Comparison of ENCODE assay signal across 15 cellular contexts in the genomic region with DNA sequence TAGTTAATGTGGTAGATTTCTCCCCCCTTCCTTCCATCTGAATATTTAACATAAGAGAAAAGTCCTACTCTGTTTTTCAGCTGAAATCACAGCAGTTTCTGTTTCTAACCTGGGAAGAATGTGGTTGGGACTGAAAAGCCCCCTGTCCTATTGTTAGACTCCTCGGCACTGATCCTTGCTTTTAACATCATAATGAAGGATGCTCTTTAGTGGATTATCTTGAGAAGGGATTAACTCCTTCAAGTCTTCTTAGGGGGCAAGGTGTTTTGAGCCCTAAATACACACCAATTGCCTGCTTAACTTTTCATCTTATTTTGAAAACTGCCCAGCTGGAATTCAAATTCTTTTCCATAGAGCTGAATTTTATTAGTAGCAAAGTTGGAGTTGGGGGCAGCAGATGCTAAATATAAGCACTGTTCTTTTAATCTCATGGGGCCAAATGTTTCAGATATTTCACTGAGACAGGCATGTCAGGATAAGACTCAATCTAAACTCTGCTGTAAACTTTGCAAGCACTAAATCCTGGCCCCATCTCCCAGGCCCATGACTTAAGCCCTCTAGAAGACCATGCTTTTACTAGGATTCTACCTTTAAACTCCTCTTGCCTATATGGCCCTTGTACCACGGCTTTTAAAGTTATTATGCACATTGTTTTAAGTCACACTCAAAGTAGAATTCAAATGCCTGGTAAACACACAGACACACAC.
DNase-seq lines count a peak whose midpoint lies in the region; ATAC-seq lines count a peak whose summit lies in the region.
"Had no signal": no experiment of that assay in that cellular context is flagged by ENCODE, and none has a peak within 500 bp of the region (broad histone marks: within the 10 kb centered on the region; RNA-seq: fewer than 3 reads in every experiment).

No MANE protein-coding gene starts in this region.

- no peaks in the 10 kb centered on the region; the same call in 1 of the 2 replicates for H3K4me1 ChIP-seq in BLaER1
- H3K4me1 ChIP-seq in HUES64 (ENCODE audit: insufficient read depth, low read length) = peaks cover 37% of the 10 kb centered on the region
- H3K4me1 ChIP-seq in ectodermal cell (ENCODE audit: control insufficient read depth, insufficient read depth, low read length) = peaks cover 36% of the 10 kb centered on the region
- no peaks in the 10 kb centered on the region for H3K4me1 ChIP-seq in mesendoderm (ENCODE audit: control insufficient read depth, low read depth, low read length)

- WGBS in HUES64 = 4% methylated on average over 2 of the region's 2 CpGs
- 2 to 6% methylated on average over 2 of the region's 2 CpGs for WGBS in ectodermal cell, 2 experiments
- WGBS in mesendoderm (ENCODE audit: extremely low coverage, insufficient coverage, low lambda C conversion rate) = no CpG with 5 or more reads among the region's 2 CpGs

- no peak overlapping the region for H3K9ac ChIP-seq in BLaER1
- no peak overlapping the region for H3K9ac ChIP-seq in HUES64 (ENCODE audit: low read depth, low read length)
- H3K9ac ChIP-seq in mesendoderm (ENCODE audit: low read length) = no peak overlapping the region

- no peak for ATAC-seq in left ventricle myocardium superior

- no peak overlapping the region for H2AK5ac ChIP-seq in mesendoderm (ENCODE audit: low read length)

- H3K4me3 ChIP-seq in BLaER1 = no peak overlapping the region
- peak overlapping the region; percentile 1; the same call in 1 of the 2 replicates for H3K4me3 ChIP-seq in HUES64 (ENCODE audit: low read length)
- H3K4me3 ChIP-seq in ectodermal cell (ENCODE audit: insufficient read depth, low read depth, low read length) = no peak overlapping the region
- no peak overlapping the region for H3K4me3 ChIP-seq in mesendoderm (ENCODE audit: low read length)
- H3K4me3 ChIP-seq: lung, skin epidermis had no signal

- H3K79me1 ChIP-seq in mesendoderm (ENCODE audit: low read length) = no peaks in the 10 kb centered on the region

- H3K36me3 ChIP-seq in BLaER1 (no peaks in the 10 kb centered on the region), HUES64 (ENCODE audit: insufficient read depth, low read length) (no peaks in the 10 kb centered on the region), ectodermal cell (ENCODE audit: control insufficient read depth, insufficient read depth, low read length) (no peaks in the 10 kb centered on the region), mesendoderm (ENCODE audit: control insufficient read depth, insufficient read depth, low read length) (no peaks in the 10 kb centered on the region)
- H3K36me3 ChIP-seq: brain microvascular endothelial cell had no signal

- no peaks in the 10 kb centered on the region for H4K20me1 ChIP-seq in BLaER1

- no peak overlapping the region for H3K56ac ChIP-seq in mesendoderm (ENCODE audit: low read length)

- no peak overlapping the region for H3K23ac ChIP-seq in mesendoderm (ENCODE audit: low read length)

- H2BK5ac ChIP-seq in mesendoderm (ENCODE audit: low read length) = no peak overlapping the region

- H3K4ac ChIP-seq in mesendoderm (ENCODE audit: low read depth, low read length) = no peak overlapping the region

- H4K8ac ChIP-seq in mesendoderm (ENCODE audit: low read depth, low read length) = no peak overlapping the region

- H4K5ac ChIP-seq in mesendoderm (ENCODE audit: low read length) = no peak overlapping the region

- no peaks in the 10 kb centered on the region for H3K79me2 ChIP-seq in mesendoderm (ENCODE audit: control insufficient read depth, insufficient read depth, low read length)

- no peaks in the 10 kb centered on the region for H3K9me3 ChIP-seq in BLaER1
- no peaks in the 10 kb centered on the region for H3K9me3 ChIP-seq in HUES64 (ENCODE audit: insufficient read depth, low read depth, low read length)
- no peaks in the 10 kb centered on the region for H3K9me3 ChIP-seq in ectodermal cell (ENCODE audit: control insufficient read depth, low read length)

- H2BK15ac ChIP-seq in mesendoderm (replicated peaks; ENCODE audit: low read depth) = no peak overlapping the region

- H3K18ac ChIP-seq in mesendoderm (ENCODE audit: low read length) = no peak overlapping the region

- peak overlapping the region; percentile 22; the same call in 1 of the 2 replicates for H3K4me2 ChIP-seq in BLaER1
- no peak overlapping the region for H3K4me2 ChIP-seq in mesendoderm (ENCODE audit: low read length)

- H3K27ac ChIP-seq in BLaER1 (no peak overlapping the region), HUES64 (ENCODE audit: low read depth, low read length) (peak overlapping the region; percentile 33; the same call in 1 of the 2 replicates), ectodermal cell (ENCODE audit: insufficient read depth, low read depth, low read length, poor library complexity, severe bottlenecking) (peak overlapping the region; percentile 70), mesendoderm (ENCODE audit: low read depth, low read length) (no peak overlapping the region)
- H3K27ac ChIP-seq: brain microvascular endothelial cell, skin epidermis had no signal

- intact Hi-C loops in left ventricle myocardium superior (cut with micrococcal nuclease) = no loop called here

- no peak overlapping the region for H2BK120ac ChIP-seq in mesendoderm (ENCODE audit: low read depth, low read length)

- DNase-seq in mesendoderm (peak; percentile 57), HuH-7 (ENCODE audit: low spot score) (no peak), ureter (ENCODE audit: low spot score) (no peak), left ventricle myocardium superior (no peak)
- DNase-seq in activated CD4-positive, alpha-beta T cell treated with anti-CD3 and anti-CD28 coated beads, Interleukin-2, amount 50 U/mL, for 1 hour = no peak
- DNase-seq: brain microvascular endothelial cell; cortex of kidney; NCI-H1694; NK-92 treated with Interleukin-12 subunit alpha and Interleukin-12 subunit beta, amount 100 ng/mL, for 24 hours; stimulated activated CD4-positive, alpha-beta T cell treated with anti-CD3 and anti-CD28 coated beads, Interleukin-4, amount 100 ng/mL, for 1 hour had no signal

- H3K27me3 ChIP-seq in BLaER1 = no peaks in the 10 kb centered on the region
- H3K27me3 ChIP-seq in HUES64 (ENCODE audit: insufficient read depth, low read length) = peaks cover 94% of the 10 kb centered on the region
- H3K27me3 ChIP-seq in ectodermal cell (ENCODE audit: control insufficient read depth, insufficient read depth, low read length, poor library complexity, severe bottlenecking) = no peaks in the 10 kb centered on the region
- H3K27me3 ChIP-seq in mesendoderm (ENCODE audit: insufficient read depth, low read length, poor library complexity) = peaks cover 26% of the 10 kb centered on the region
- H3K27me3 ChIP-seq: brain microvascular endothelial cell had no signal

Comparison
In these comparisons a context has a peak if more than half of its experiments do, and no peak if none do; other contexts are left out.
1. H3K27ac ChIP-seq: peak in HUES64 (single experiment) and ectodermal cell (single experiment); none in BLaER1 (single experiment) and mesendoderm (single experiment).